1 cellular context compared by ENCODE assay signal in genomic region chr14:24188251-24189058, GRCh38.
TF ChIP-seq lines count a peak whose summit lies in the region.

A gene with protein sequence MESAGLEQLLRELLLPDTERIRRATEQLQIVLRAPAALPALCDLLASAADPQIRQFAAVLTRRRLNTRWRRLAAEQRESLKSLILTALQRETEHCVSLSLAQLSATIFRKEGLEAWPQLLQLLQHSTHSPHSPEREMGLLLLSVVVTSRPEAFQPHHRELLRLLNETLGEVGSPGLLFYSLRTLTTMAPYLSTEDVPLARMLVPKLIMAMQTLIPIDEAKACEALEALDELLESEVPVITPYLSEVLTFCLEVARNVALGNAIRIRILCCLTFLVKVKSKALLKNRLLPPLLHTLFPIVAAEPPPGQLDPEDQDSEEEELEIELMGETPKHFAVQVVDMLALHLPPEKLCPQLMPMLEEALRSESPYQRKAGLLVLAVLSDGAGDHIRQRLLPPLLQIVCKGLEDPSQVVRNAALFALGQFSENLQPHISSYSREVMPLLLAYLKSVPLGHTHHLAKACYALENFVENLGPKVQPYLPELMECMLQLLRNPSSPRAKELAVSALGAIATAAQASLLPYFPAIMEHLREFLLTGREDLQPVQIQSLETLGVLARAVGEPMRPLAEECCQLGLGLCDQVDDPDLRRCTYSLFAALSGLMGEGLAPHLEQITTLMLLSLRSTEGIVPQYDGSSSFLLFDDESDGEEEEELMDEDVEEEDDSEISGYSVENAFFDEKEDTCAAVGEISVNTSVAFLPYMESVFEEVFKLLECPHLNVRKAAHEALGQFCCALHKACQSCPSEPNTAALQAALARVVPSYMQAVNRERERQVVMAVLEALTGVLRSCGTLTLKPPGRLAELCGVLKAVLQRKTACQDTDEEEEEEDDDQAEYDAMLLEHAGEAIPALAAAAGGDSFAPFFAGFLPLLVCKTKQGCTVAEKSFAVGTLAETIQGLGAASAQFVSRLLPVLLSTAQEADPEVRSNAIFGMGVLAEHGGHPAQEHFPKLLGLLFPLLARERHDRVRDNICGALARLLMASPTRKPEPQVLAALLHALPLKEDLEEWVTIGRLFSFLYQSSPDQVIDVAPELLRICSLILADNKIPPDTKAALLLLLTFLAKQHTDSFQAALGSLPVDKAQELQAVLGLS (minus strand): TSS chr14:24188816. CDS start chr14:24188787, 29 bp downstream.

TF ChIP-seq in K562, 482 proteins besides CTCF, POLR2A, EP300 and RAD21 (continued from another document and continues in another):
- TF ChIP-seq L3MBTL2 (IDR thresholded peaks at IDR 0.05) (peak; percentile 64), NR2F6 (CRISPR knock-in tag; IDR thresholded peaks at IDR 0.05) (no peak), XRCC5 (IDR thresholded peaks at IDR 0.05; ENCODE audit: low read depth, low read length) (peak; percentile 99), NFE2 (IDR thresholded peaks at IDR 0.05; ENCODE audit: low read depth) (peak; percentile 32; the same call in 1 of the 2 replicates), POU5F1 (IDR thresholded peaks at IDR 0.05; ENCODE audit: borderline replicate concordance, low read depth, low read length, partially characterized antibody) (peak; percentile 20), RNF2 (IDR thresholded peaks at IDR 0.05) (peak; percentile 62; the same call in 1 of the 2 replicates), ZHX1 (conservative IDR thresholded peaks at IDR 0.05; ENCODE audit: low read length) (peak; percentile 69; the same call in 1 of the 2 replicates), FOXP1 (CRISPR knock-in tag; IDR thresholded peaks at IDR 0.05) (peak; percentile 39; the same call in 1 of the 2 replicates), BMI1 (IDR thresholded peaks at IDR 0.05; ENCODE audit: low read length) (peak; percentile 83)
- TF ChIP-seq, protein P1, sequence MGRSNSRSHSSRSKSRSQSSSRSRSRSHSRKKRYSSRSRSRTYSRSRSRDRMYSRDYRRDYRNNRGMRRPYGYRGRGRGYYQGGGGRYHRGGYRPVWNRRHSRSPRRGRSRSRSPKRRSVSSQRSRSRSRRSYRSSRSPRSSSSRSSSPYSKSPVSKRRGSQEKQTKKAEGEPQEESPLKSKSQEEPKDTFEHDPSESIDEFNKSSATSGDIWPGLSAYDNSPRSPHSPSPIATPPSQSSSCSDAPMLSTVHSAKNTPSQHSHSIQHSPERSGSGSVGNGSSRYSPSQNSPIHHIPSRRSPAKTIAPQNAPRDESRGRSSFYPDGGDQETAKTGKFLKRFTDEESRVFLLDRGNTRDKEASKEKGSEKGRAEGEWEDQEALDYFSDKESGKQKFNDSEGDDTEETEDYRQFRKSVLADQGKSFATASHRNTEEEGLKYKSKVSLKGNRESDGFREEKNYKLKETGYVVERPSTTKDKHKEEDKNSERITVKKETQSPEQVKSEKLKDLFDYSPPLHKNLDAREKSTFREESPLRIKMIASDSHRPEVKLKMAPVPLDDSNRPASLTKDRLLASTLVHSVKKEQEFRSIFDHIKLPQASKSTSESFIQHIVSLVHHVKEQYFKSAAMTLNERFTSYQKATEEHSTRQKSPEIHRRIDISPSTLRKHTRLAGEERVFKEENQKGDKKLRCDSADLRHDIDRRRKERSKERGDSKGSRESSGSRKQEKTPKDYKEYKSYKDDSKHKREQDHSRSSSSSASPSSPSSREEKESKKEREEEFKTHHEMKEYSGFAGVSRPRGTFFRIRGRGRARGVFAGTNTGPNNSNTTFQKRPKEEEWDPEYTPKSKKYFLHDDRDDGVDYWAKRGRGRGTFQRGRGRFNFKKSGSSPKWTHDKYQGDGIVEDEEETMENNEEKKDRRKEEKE (IDR thresholded peaks at IDR 0.05; ENCODE audit: borderline replicate concordance in 1 of 2, control insufficient read depth in 1 of 2, low read depth in 2 of 2, low read length in 1 of 2): peak in 1 of 2 experiments; percentile 92; a peak in 2 of 4 replicates
- TF ChIP-seq, protein P2, sequence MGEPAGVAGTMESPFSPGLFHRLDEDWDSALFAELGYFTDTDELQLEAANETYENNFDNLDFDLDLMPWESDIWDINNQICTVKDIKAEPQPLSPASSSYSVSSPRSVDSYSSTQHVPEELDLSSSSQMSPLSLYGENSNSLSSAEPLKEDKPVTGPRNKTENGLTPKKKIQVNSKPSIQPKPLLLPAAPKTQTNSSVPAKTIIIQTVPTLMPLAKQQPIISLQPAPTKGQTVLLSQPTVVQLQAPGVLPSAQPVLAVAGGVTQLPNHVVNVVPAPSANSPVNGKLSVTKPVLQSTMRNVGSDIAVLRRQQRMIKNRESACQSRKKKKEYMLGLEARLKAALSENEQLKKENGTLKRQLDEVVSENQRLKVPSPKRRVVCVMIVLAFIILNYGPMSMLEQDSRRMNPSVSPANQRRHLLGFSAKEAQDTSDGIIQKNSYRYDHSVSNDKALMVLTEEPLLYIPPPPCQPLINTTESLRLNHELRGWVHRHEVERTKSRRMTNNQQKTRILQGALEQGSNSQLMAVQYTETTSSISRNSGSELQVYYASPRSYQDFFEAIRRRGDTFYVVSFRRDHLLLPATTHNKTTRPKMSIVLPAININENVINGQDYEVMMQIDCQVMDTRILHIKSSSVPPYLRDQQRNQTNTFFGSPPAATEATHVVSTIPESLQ (CRISPR knock-in tag; IDR thresholded peaks at IDR 0.05): no peak
- TF ChIP-seq, protein P3, sequence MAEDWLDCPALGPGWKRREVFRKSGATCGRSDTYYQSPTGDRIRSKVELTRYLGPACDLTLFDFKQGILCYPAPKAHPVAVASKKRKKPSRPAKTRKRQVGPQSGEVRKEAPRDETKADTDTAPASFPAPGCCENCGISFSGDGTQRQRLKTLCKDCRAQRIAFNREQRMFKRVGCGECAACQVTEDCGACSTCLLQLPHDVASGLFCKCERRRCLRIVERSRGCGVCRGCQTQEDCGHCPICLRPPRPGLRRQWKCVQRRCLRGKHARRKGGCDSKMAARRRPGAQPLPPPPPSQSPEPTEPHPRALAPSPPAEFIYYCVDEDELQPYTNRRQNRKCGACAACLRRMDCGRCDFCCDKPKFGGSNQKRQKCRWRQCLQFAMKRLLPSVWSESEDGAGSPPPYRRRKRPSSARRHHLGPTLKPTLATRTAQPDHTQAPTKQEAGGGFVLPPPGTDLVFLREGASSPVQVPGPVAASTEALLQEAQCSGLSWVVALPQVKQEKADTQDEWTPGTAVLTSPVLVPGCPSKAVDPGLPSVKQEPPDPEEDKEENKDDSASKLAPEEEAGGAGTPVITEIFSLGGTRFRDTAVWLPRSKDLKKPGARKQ (CRISPR knock-in tag; IDR thresholded peaks at IDR 0.05): no peak
- TF ChIP-seq, protein P4, sequence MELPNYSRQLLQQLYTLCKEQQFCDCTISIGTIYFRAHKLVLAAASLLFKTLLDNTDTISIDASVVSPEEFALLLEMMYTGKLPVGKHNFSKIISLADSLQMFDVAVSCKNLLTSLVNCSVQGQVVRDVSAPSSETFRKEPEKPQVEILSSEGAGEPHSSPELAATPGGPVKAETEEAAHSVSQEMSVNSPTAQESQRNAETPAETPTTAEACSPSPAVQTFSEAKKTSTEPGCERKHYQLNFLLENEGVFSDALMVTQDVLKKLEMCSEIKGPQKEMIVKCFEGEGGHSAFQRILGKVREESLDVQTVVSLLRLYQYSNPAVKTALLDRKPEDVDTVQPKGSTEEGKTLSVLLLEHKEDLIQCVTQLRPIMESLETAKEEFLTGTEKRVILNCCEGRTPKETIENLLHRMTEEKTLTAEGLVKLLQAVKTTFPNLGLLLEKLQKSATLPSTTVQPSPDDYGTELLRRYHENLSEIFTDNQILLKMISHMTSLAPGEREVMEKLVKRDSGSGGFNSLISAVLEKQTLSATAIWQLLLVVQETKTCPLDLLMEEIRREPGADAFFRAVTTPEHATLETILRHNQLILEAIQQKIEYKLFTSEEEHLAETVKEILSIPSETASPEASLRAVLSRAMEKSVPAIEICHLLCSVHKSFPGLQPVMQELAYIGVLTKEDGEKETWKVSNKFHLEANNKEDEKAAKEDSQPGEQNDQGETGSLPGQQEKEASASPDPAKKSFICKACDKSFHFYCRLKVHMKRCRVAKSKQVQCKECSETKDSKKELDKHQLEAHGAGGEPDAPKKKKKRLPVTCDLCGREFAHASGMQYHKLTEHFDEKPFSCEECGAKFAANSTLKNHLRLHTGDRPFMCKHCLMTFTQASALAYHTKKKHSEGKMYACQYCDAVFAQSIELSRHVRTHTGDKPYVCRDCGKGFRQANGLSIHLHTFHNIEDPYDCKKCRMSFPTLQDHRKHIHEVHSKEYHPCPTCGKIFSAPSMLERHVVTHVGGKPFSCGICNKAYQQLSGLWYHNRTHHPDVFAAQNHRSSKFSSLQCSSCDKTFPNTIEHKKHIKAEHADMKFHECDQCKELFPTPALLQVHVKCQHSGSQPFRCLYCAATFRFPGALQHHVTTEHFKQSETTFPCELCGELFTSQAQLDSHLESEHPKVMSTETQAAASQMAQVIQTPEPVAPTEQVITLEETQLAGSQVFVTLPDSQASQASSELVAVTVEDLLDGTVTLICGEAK (IDR thresholded peaks at IDR 0.05): peak; percentile 99
- TF ChIP-seq, protein P4 (CRISPR knock-in tag; IDR thresholded peaks at IDR 0.05): no peak
